ENCODE assay signal across 14 cellular contexts in the genomic region with DNA sequence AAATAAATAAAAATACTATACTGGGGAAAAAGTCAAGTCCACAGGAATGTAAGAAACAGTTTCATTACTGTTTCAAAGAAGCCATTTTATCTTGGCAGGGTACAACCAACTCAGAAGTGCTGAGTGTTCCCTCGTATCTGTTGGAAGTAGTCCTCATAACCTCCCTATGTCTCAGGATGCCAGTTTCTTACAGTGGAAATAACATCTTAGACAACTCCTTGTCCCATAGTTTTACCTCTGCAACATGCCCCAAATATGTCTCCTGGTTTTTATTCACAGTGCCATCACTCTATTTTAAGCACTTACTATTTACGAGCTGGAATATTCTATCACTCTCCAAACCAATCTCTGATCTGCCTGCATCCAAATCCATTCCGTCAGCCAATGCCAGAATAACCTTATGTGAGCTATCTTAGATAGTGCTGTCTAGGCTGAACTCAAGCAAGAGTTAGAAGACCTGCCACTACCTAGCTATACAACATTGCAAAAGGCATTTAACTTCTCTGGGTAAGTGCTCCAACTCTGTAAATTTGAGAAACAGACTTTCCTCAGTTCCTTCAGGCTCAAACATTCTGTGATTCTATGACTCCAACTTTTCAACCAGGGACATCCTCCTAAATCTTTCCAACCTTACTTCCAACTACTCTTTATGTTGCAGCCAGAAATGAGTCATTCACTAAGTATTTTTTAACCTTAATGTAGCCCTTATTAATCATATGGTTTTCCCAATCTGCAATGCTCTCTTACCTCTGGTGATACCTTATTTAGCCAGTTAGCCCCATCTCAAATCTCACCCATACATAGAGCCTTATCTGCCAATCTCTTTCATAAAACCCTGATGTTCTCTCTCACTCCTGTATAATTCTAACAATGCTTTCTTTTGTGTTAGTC.
DNase-seq lines count a peak whose midpoint lies in the region; TF ChIP-seq lines count a peak whose summit lies in the region.
"Had no signal": no experiment of that assay in that cellular context is flagged by ENCODE, and none has a peak within 500 bp of the region (broad histone marks: within the 10 kb centered on the region; RNA-seq: fewer than 3 reads in every experiment).

No MANE protein-coding gene starts in this region.

- peak overlapping the region in 3 of 4 donors; percentile 38 to 47 (median 47) for H3K27ac ChIP-seq in esophagus squamous epithelium
- H3K27ac ChIP-seq: Peyer's patch, thyroid gland had no signal

- intact Hi-C loops in esophagus squamous epithelium (cut with DNase I) = no loop called here

- H3K9me3 ChIP-seq in esophagus squamous epithelium = no peaks in the 10 kb centered on the region
- H3K9me3 ChIP-seq: Peyer's patch, thyroid gland had no signal

- H3K27ac Mint-ChIP-seq in progenitor cell of endocrine pancreas = peak overlapping the region; percentile 14

- no peaks in the 10 kb centered on the region for H3K9me3 Mint-ChIP-seq in progenitor cell of endocrine pancreas (ENCODE audit: low read depth)

- peaks cover 21% of the 10 kb centered on the region for H3K36me3 Mint-ChIP-seq in progenitor cell of endocrine pancreas (ENCODE audit: insufficient read depth)

- no peak for TF ChIP-seq POLR2A in esophagus squamous epithelium (IDR thresholded peaks at IDR 0.05)

- peaks cover 0 to 45% (median 8%) of the 10 kb centered on the region in 3 donors for H3K36me3 ChIP-seq in esophagus squamous epithelium

- WGBS in esophagus squamous epithelium, 2 donors = 39 to 42% methylated on average over 3 of the region's 3 CpGs

- no peaks in the 10 kb centered on the region for H3K27me3 ChIP-seq in esophagus squamous epithelium
- H3K27me3 ChIP-seq: Peyer's patch, thyroid gland had no signal

- no peak overlapping the region for H3K4me3 Mint-ChIP-seq in progenitor cell of endocrine pancreas (ENCODE audit: low read depth)

- H3K4me3 ChIP-seq in esophagus squamous epithelium = no peak overlapping the region
- H3K4me3 ChIP-seq: Peyer's patch, thyroid gland had no signal

- peaks cover 27 to 100% (median 37%) of the 10 kb centered on the region in 3 donors for H3K4me1 ChIP-seq in esophagus squamous epithelium

- H3K27me3 Mint-ChIP-seq in progenitor cell of endocrine pancreas = no peaks in the 10 kb centered on the region

- peak; percentile 65 for DNase-seq in HCEC 1CT
- DNase-seq in SW480 (ENCODE audit: low spot score) = peak; percentile 46
- no peak for DNase-seq in esophagus squamous epithelium (lab: John Stamatoyannopoulos, UW)
- no peak for DNase-seq in progenitor cell of endocrine pancreas (ENCODE audit: low spot score, unreplicated experiment)
- no peak for DNase-seq in stimulated activated CD4-positive, alpha-beta T cell treated with anti-CD3 and anti-CD28 coated beads, Interleukin-1b, Interleukin-23, amount 100 ng/mL, for 48 hours
- no peak for DNase-seq in NCI-H187 (lab: John Stamatoyannopoulos, UW)
- no peak for DNase-seq in nucleus accumbens (lab: John Stamatoyannopoulos, UW)
- DNase-seq in Kasumi-1 (lab: John Stamatoyannopoulos, UW) = no peak
- DNase-seq: activated gamma-delta T cell; DMS79 treated with DMSO at 0.1 percent for 48 hours; effector CD4-positive, alpha-beta T cell; NCI-H2081 treated with DMSO at 0.1 percent for 48 hours; Peyer's patch; thyroid gland had no signal

- TF ChIP-seq CTCF in esophagus squamous epithelium (IDR thresholded peaks at IDR 0.05) (no peak), progenitor cell of endocrine pancreas (IDR thresholded peaks at IDR 0.05; ENCODE audit: unreplicated experiment) (no peak)

- H3K4me1 Mint-ChIP-seq in progenitor cell of endocrine pancreas (ENCODE audit: low read depth) = peaks cover 9% of the 10 kb centered on the region

Comparison
In these comparisons a context has a peak if more than half of its experiments do, and no peak if none do; other contexts are left out.
1. DNase-seq: peak in HCEC 1CT (single experiment) and SW480 (single experiment); none in esophagus squamous epithelium (single experiment), progenitor cell of endocrine pancreas (single experiment), stimulated activated CD4-positive, alpha-beta T cell treated with anti-CD3 and anti-CD28 coated beads, Interleukin-1b, Interleukin-23, amount 100 ng/mL, for 48 hours (single experiment), NCI-H187 (0 of 2), nucleus accumbens (0 of 56) and Kasumi-1 (0 of 2).